ENCODE assay signal across 9 cellular contexts in the genomic region with DNA sequence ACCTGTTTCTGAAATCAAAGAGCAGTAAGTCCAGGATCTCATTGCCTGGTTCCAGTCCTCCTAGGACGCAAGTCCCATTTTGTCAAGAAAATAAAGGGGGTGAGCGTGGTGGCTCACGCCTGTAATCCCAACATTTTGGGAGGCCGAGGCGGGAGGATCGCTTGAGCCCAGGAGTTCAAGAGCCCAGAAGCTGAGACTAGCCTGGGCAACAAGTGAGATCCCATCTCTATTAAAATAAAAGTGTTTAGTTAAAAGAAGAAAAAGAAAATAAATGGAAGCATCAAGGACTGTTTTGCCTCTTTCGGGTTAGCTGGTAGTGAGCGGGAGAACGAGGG. TPM values are rescaled to one million over a fixed set of nuclear protein-coding genes. Genes with fewer than 3 reads are reported as not detected.
DNase-seq lines count a peak whose midpoint lies in the region; ATAC-seq and TF ChIP-seq lines count a peak whose summit lies in the region.
"Had no signal": no experiment of that assay in that cellular context is flagged by ENCODE, and none has a peak within 500 bp of the region (broad histone marks: within the 10 kb centered on the region; RNA-seq: fewer than 3 reads in every experiment).

No MANE protein-coding gene starts in this region.

- peaks cover 7% of the 10 kb centered on the region for H3K9me3 Mint-ChIP-seq in activated CD4-positive, alpha-beta T cell treated with anti-CD3 and anti-CD28 coated beads, Interleukin-2, amount 10 ng/mL, durations not matched to agents 24 days and 14 days
- peaks cover 6% of the 10 kb centered on the region for H3K9me3 Mint-ChIP-seq in activated T-helper 17 cell treated with anti-CD3 and anti-CD28 coated beads, Interleukin-2, amount 50 U/mL, for 72 hours

- H3K27me3 ChIP-seq in left lung (no peaks in the 10 kb centered on the region), testis (no peaks in the 10 kb centered on the region)

- no peak for TF ChIP-seq CTCF in left lung (IDR thresholded peaks at IDR 0.05)
- no peak for TF ChIP-seq CTCF in testis (IDR thresholded peaks at IDR 0.05)

- WGBS in testis, 2 donors, result 18 to 30% methylated on average over 9 of the region's 9 CpGs

- peak overlapping the region; percentile 33 to 60 for H3K27ac ChIP-seq in left lung
- H3K27ac ChIP-seq in testis, result peak overlapping the region in 1 of 2 donors; percentile 9

- peak overlapping the region; percentile 92 for H3K27ac Mint-ChIP-seq in activated CD4-positive, alpha-beta T cell treated with anti-CD3 and anti-CD28 coated beads, Interleukin-2, amount 10 ng/mL, durations not matched to agents 24 days and 14 days
- H3K27ac Mint-ChIP-seq in activated T-helper 17 cell treated with anti-CD3 and anti-CD28 coated beads, Interleukin-2, amount 50 U/mL, for 72 hours, result peak overlapping the region; percentile 91

- intact Hi-C loops in activated CD4-positive, alpha-beta T cell treated with anti-CD3 and anti-CD28 coated beads, Interleukin-2, amount 10 ng/mL, durations not matched to agents 24 days and 14 days (cut with micrococcal nuclease), result loop anchor here (1.0 to 2.0 kb wide), 3 partner anchors 16 to 67 kb away; a partner anchor contains a TSS
- intact Hi-C loops in left lung (cut with DNase I), result no loop called here
- intact Hi-C loops in testis (cut with DNase I; ENCODE audit: low total_unique reads), result no loop called here

- peak overlapping the region; percentile 89 for H3K4me3 Mint-ChIP-seq in activated CD4-positive, alpha-beta T cell treated with anti-CD3 and anti-CD28 coated beads, Interleukin-2, amount 10 ng/mL, durations not matched to agents 24 days and 14 days
- peak overlapping the region; percentile 79 for H3K4me3 Mint-ChIP-seq in activated T-helper 17 cell treated with anti-CD3 and anti-CD28 coated beads, Interleukin-2, amount 50 U/mL, for 72 hours

- peaks cover 0 to 10% of the 10 kb centered on the region in 2 donors for H3K9me3 ChIP-seq in left lung
- no peaks in the 10 kb centered on the region for H3K9me3 ChIP-seq in testis

- H3K36me3 ChIP-seq in left lung (peaks cover 0 to 17% of the 10 kb centered on the region in 2 donors), testis (ENCODE audit: low read depth, missing control alignments) (no peaks in the 10 kb centered on the region)

- H3K4me3 ChIP-seq in left lung (peak overlapping the region; percentile 74 to 93), testis (peak overlapping the region; percentile 59 to 90)

- ATAC-seq in activated T-helper 17 cell treated with anti-CD3 and anti-CD28 coated beads, Interleukin-2, amount 50 U/mL, for 72 hours (replicated peaks), result no peak
- ATAC-seq in left lung, result no peak
- ATAC-seq in HG02798 (IDR thresholded peaks at IDR 0.05; ENCODE audit: poor library complexity, unreplicated experiment), result no peak
- no peak for ATAC-seq in GM18909 (IDR thresholded peaks at IDR 0.05; ENCODE audit: poor library complexity, unreplicated experiment)

- H3K27me3 Mint-ChIP-seq in activated CD4-positive, alpha-beta T cell treated with anti-CD3 and anti-CD28 coated beads, Interleukin-2, amount 10 ng/mL, durations not matched to agents 24 days and 14 days, result no peaks in the 10 kb centered on the region
- H3K27me3 Mint-ChIP-seq in activated T-helper 17 cell treated with anti-CD3 and anti-CD28 coated beads, Interleukin-2, amount 50 U/mL, for 72 hours, result no peaks in the 10 kb centered on the region

- TF ChIP-seq POLR2A in testis (IDR thresholded peaks at IDR 0.05), result no peak

- no peak for DNase-seq in activated CD4-positive, alpha-beta T cell treated with anti-CD3 and anti-CD28 coated beads, Interleukin-2, amount 10 ng/mL, durations not matched to agents 24 days and 14 days
- DNase-seq in activated CD4-positive, alpha-beta T cell treated with anti-CD3 and anti-CD28 coated beads for 48 hours, result no peak
- DNase-seq in left lung (no peak), testis (no peak)
- DNase-seq in stimulated activated CD4-positive, alpha-beta T cell treated with anti-CD3 and anti-CD28 coated beads, Interleukin-12 subunit alpha, Interleukin-12 subunit beta, amount 100 ng/mL, for 4 hours, result no peak

- H3K4me1 Mint-ChIP-seq in activated CD4-positive, alpha-beta T cell treated with anti-CD3 and anti-CD28 coated beads, Interleukin-2, amount 10 ng/mL, durations not matched to agents 24 days and 14 days, result peaks cover 28% of the 10 kb centered on the region
- H3K4me1 Mint-ChIP-seq in activated T-helper 17 cell treated with anti-CD3 and anti-CD28 coated beads, Interleukin-2, amount 50 U/mL, for 72 hours, result no peaks in the 10 kb centered on the region

- H3K4me1 ChIP-seq in left lung (peaks cover 4 to 10% of the 10 kb centered on the region in 2 donors), testis (peaks cover 6% of the 10 kb centered on the region)

- H3K36me3 Mint-ChIP-seq in activated CD4-positive, alpha-beta T cell treated with anti-CD3 and anti-CD28 coated beads, Interleukin-2, amount 10 ng/mL, durations not matched to agents 24 days and 14 days (ENCODE audit: low read depth), result peaks cover 19% of the 10 kb centered on the region
- peaks cover 16% of the 10 kb centered on the region for H3K36me3 Mint-ChIP-seq in activated T-helper 17 cell treated with anti-CD3 and anti-CD28 coated beads, Interleukin-2, amount 50 U/mL, for 72 hours (ENCODE audit: low read depth)

RNA-seq across cellular contexts. Expression of a gene that starts 0.3 kb away (rescaled TPM):
- 45.8 TPM in 2 replicates for total RNA-seq in activated CD4-positive, alpha-beta T cell treated with anti-CD3 and anti-CD28 coated beads, Interleukin-2, amount 10 ng/mL, durations not matched to agents 24 days and 14 days
- total RNA-seq in activated T-helper 17 cell treated with anti-CD3 and anti-CD28 coated beads, Interleukin-2, amount 50 U/mL, for 72 hours, result 10 to 100 TPM; 32.0 to 37.2 TPM
- 10 to 100 TPM; 12.1 to 12.7 TPM for total RNA-seq in left lung
- 10 to 100 TPM; 25.5 to 33.9 TPM for total RNA-seq in testis
- 24.4 TPM for polyA plus RNA-seq in testis (ENCODE audit: insufficient read depth, low read depth, low replicate concordance)

RNA-seq across cellular contexts. Expression of a gene that starts 16.6 kb away (rescaled TPM):
- 114 and 115 TPM in 2 replicates for total RNA-seq in activated CD4-positive, alpha-beta T cell treated with anti-CD3 and anti-CD28 coated beads, Interleukin-2, amount 10 ng/mL, durations not matched to agents 24 days and 14 days
- 10 to 100 TPM; 54.7 to 95.6 TPM for total RNA-seq in activated T-helper 17 cell treated with anti-CD3 and anti-CD28 coated beads, Interleukin-2, amount 50 U/mL, for 72 hours
- 10 to 100 TPM; 57.8 to 64.1 TPM for total RNA-seq in left lung
- 100 to 1,000 TPM; 105 to 109 TPM for total RNA-seq in testis
- 64.2 TPM for polyA plus RNA-seq in testis (ENCODE audit: insufficient read depth, low read depth, low replicate concordance)

RNA-seq across cellular contexts. Expression of a gene that starts 26.2 kb away (rescaled TPM):
- not detected in 2 replicates for total RNA-seq in activated CD4-positive, alpha-beta T cell treated with anti-CD3 and anti-CD28 coated beads, Interleukin-2, amount 10 ng/mL, durations not matched to agents 24 days and 14 days
- total RNA-seq in activated T-helper 17 cell treated with anti-CD3 and anti-CD28 coated beads, Interleukin-2, amount 50 U/mL, for 72 hours, result not detected
- not detected for total RNA-seq in left lung
- under 1 TPM in 1 of 2 donors, not detected in 1; 0.74 TPM for total RNA-seq in testis
- 2.0 TPM for polyA plus RNA-seq in testis (ENCODE audit: insufficient read depth, low read depth, low replicate concordance)
- total RNA-seq: activated CD8-positive, alpha-beta memory T cell treated with anti-CD3 and anti-CD28 coated beads for 36 hours had no signal

RNA-seq across cellular contexts. Expression of a gene that starts 29.4 kb away (rescaled TPM):
- total RNA-seq in activated CD4-positive, alpha-beta T cell treated with anti-CD3 and anti-CD28 coated beads, Interleukin-2, amount 10 ng/mL, durations not matched to agents 24 days and 14 days, result 0.93 and 1.1 TPM in 2 replicates
- total RNA-seq in activated T-helper 17 cell treated with anti-CD3 and anti-CD28 coated beads, Interleukin-2, amount 50 U/mL, for 72 hours, result under 1 TPM; 0.61 to 0.99 TPM
- total RNA-seq in left lung (1 to 10 TPM in 1 of 2 donors, under 1 TPM in 1; 0.79 to 1.0 TPM), testis (10 to 100 TPM in 1 of 2 donors, 1 to 10 TPM in 1; 4.8 to 14.4 TPM)
- polyA plus RNA-seq in testis (ENCODE audit: insufficient read depth, low read depth, low replicate concordance), result 27.2 TPM

RNA-seq across cellular contexts. Expression of a gene that starts 35.9 kb away (rescaled TPM):
- 451 and 472 TPM in 2 replicates for total RNA-seq in activated CD4-positive, alpha-beta T cell treated with anti-CD3 and anti-CD28 coated beads, Interleukin-2, amount 10 ng/mL, durations not matched to agents 24 days and 14 days
- total RNA-seq in activated T-helper 17 cell treated with anti-CD3 and anti-CD28 coated beads, Interleukin-2, amount 50 U/mL, for 72 hours, result 100 to 1,000 TPM; 331 to 427 TPM
- total RNA-seq in left lung, result 100 to 1,000 TPM; 291 to 295 TPM
- 100 to 1,000 TPM; 198 to 262 TPM for total RNA-seq in testis
- 322 TPM for polyA plus RNA-seq in testis (ENCODE audit: insufficient read depth, low read depth, low replicate concordance)
